ENCODE assay signal across 23 cellular contexts in genomic region chr12:92027243-92027642, GRCh38.
DNase-seq lines count a peak whose midpoint lies in the region; ATAC-seq and TF ChIP-seq lines count a peak whose summit lies in the region.
"Had no signal": no experiment of that assay in that cellular context is flagged by ENCODE, and none has a peak within 500 bp of the region (broad histone marks: within the 10 kb centered on the region; RNA-seq: fewer than 3 reads in every experiment).

No MANE protein-coding gene starts in this region.

- TF ChIP-seq POLR2A in gastroesophageal sphincter (IDR thresholded peaks at IDR 0.05) (no peak), uterus (IDR thresholded peaks at IDR 0.05) (no peak)

- no peaks in the 10 kb centered on the region for H3K36me3 ChIP-seq in gastroesophageal sphincter
- no peaks in the 10 kb centered on the region for H3K36me3 ChIP-seq in uterus
- H3K36me3 ChIP-seq: esophagus squamous epithelium, gastrocnemius medialis, upper lobe of right lung, WERI-Rb-1 had no signal

- intact Hi-C loops in uterus (cut with DNase I; ENCODE audit: low total_unique reads) = no loop called here

- H3K27me3 ChIP-seq in gastroesophageal sphincter = no peaks in the 10 kb centered on the region
- no peaks in the 10 kb centered on the region for H3K27me3 ChIP-seq in uterus
- H3K27me3 ChIP-seq: esophagus squamous epithelium, gastrocnemius medialis, upper lobe of right lung had no signal

- no peak for TF ChIP-seq EP300 in gastroesophageal sphincter (IDR thresholded peaks at IDR 0.05)

- H3K4me1 Mint-ChIP-seq in activated naive CD4-positive, alpha-beta T cell treated with anti-CD3 and anti-CD28 coated beads, Interleukin-2, amount 50 U/mL, for 24 hours = peaks cover 82% of the 10 kb centered on the region
- H3K4me1 Mint-ChIP-seq in T-helper 17 cell (peaks cover 38% of the 10 kb centered on the region), nephron progenitor cell (peaks cover 6% of the 10 kb centered on the region)

- ATAC-seq in T-helper 17 cell (no peak), gastroesophageal sphincter (no peak), GM18873 (IDR thresholded peaks at IDR 0.05; ENCODE audit: low FRiP score, unreplicated experiment) (no peak)
- ATAC-seq: gastrocnemius medialis, upper lobe of right lung had no signal

- H3K27me3 Mint-ChIP-seq in activated naive CD4-positive, alpha-beta T cell treated with anti-CD3 and anti-CD28 coated beads, Interleukin-2, amount 50 U/mL, for 24 hours = no peaks in the 10 kb centered on the region
- H3K27me3 Mint-ChIP-seq in T-helper 17 cell = no peaks in the 10 kb centered on the region
- H3K27me3 Mint-ChIP-seq in nephron progenitor cell (ENCODE audit: low read depth, poor library complexity) = no peaks in the 10 kb centered on the region
- H3K27me3 Mint-ChIP-seq: activated naive CD4-positive, alpha-beta T cell treated with anti-CD3 and anti-CD28 coated beads, Interleukin-2, amount 10 ng/mL, durations not matched to agents 7 days and 5 days had no signal

- H3K36me3 Mint-ChIP-seq in activated naive CD4-positive, alpha-beta T cell treated with anti-CD3 and anti-CD28 coated beads, Interleukin-2, amount 50 U/mL, for 24 hours = peaks cover 16% of the 10 kb centered on the region
- H3K36me3 Mint-ChIP-seq in T-helper 17 cell (ENCODE audit: low read depth) (peaks cover 3% of the 10 kb centered on the region), nephron progenitor cell (ENCODE audit: low read depth) (no peaks in the 10 kb centered on the region)

- H3K4me3 ChIP-seq in gastroesophageal sphincter = no peak overlapping the region
- no peak overlapping the region for H3K4me3 ChIP-seq in uterus
- H3K4me3 ChIP-seq: esophagus squamous epithelium, gastrocnemius medialis, lung, upper lobe of right lung had no signal

- no peak for DNase-seq in activated naive CD4-positive, alpha-beta T cell (lab: John Stamatoyannopoulos, UW)
- no peak for DNase-seq in T-helper 17 cell
- DNase-seq in uterus = no peak
- DNase-seq in nephron progenitor cell = no peak
- DNase-seq: activated CD4-positive, alpha-beta T cell treated with anti-CD3 and anti-CD28 coated beads, Interleukin-2, amount 50 U/mL, for 1 hour; activated CD8-positive, alpha-beta memory T cell treated with anti-CD3 and anti-CD28 coated beads, Interleukin-2, amount 50 U/mL, for 48 hours; activated naive CD4-positive, alpha-beta T cell treated with anti-CD3 and anti-CD28 coated beads, Interleukin-2, amount 10 ng/mL, durations not matched to agents 7 days and 5 days; C1 segment of cervical spinal cord; esophagus squamous epithelium; gastrocnemius medialis; IMR-90; kidney; NCI-H1105 treated with DMSO at 0.1 percent for 48 hours; NCI-H2029 treated with DMSO at 0.1 percent for 48 hours; NCI-H345; retina; stimulated activated CD4-positive, alpha-beta T cell treated with anti-CD3 and anti-CD28 coated beads, Interleukin-4, amount 100 ng/mL, for 24 hours; upper lobe of right lung; WERI-Rb-1 had no signal

- WGBS in gastroesophageal sphincter (ENCODE audit: low coverage in 1 of 2), 2 donors = 40 to 62% methylated on average over 1 to 2 of the region's 2 CpGs

- H3K4me1 ChIP-seq in gastroesophageal sphincter (peaks cover 15 to 56% (median 33%) of the 10 kb centered on the region in 3 donors), uterus (peaks cover 0 to 8% of the 10 kb centered on the region in 2 donors)

- TF ChIP-seq CTCF in gastroesophageal sphincter (IDR thresholded peaks at IDR 0.05) = no peak
- no peak for TF ChIP-seq CTCF in uterus (IDR thresholded peaks at IDR 0.05)
- TF ChIP-seq CTCF in nephron progenitor cell (IDR thresholded peaks at IDR 0.05) = no peak

- peak overlapping the region; percentile 45 for H3K4me3 Mint-ChIP-seq in activated naive CD4-positive, alpha-beta T cell treated with anti-CD3 and anti-CD28 coated beads, Interleukin-2, amount 50 U/mL, for 24 hours
- H3K4me3 Mint-ChIP-seq in T-helper 17 cell (no peak overlapping the region), nephron progenitor cell (no peak overlapping the region)
- H3K4me3 Mint-ChIP-seq: activated naive CD4-positive, alpha-beta T cell treated with anti-CD3 and anti-CD28 coated beads, Interleukin-2, amount 10 ng/mL, durations not matched to agents 7 days and 5 days had no signal

- H3K9me3 ChIP-seq in T-helper 17 cell (ENCODE audit: control insufficient read depth, low read length, poor library complexity, severe bottlenecking) = no peaks in the 10 kb centered on the region
- no peaks in the 10 kb centered on the region for H3K9me3 ChIP-seq in gastroesophageal sphincter
- H3K9me3 ChIP-seq in uterus = no peaks in the 10 kb centered on the region
- H3K9me3 ChIP-seq: esophagus squamous epithelium, gastrocnemius medialis, upper lobe of right lung had no signal

- H3K27ac Mint-ChIP-seq in activated naive CD4-positive, alpha-beta T cell treated with anti-CD3 and anti-CD28 coated beads, Interleukin-2, amount 50 U/mL, for 24 hours = peak overlapping the region; percentile 80
- peak overlapping the region; percentile 90 for H3K27ac Mint-ChIP-seq in T-helper 17 cell
- H3K27ac Mint-ChIP-seq in nephron progenitor cell = no peak overlapping the region
- H3K27ac Mint-ChIP-seq: activated naive CD4-positive, alpha-beta T cell treated with anti-CD3 and anti-CD28 coated beads, Interleukin-2, amount 10 ng/mL, durations not matched to agents 7 days and 5 days had no signal

- H3K27ac ChIP-seq in gastroesophageal sphincter (peak overlapping the region; percentile 85 to 98 (median 86)), uterus (peak overlapping the region; percentile 85 to 94)
- H3K27ac ChIP-seq: gastrocnemius medialis, upper lobe of right lung, WERI-Rb-1 had no signal

- peaks cover 8% of the 10 kb centered on the region for H3K9me3 Mint-ChIP-seq in activated naive CD4-positive, alpha-beta T cell treated with anti-CD3 and anti-CD28 coated beads, Interleukin-2, amount 50 U/mL, for 24 hours
- no peaks in the 10 kb centered on the region for H3K9me3 Mint-ChIP-seq in nephron progenitor cell
